In genomic region chr9:3863686-3864085, GRCh38 we compare ENCODE assay signal across 17 cellular contexts.
DNase-seq lines count a peak whose midpoint lies in the region; ATAC-seq and TF ChIP-seq lines count a peak whose summit lies in the region.
"Had no signal": no experiment of that assay in that cellular context is flagged by ENCODE, and none has a peak within 500 bp of the region (broad histone marks: within the 10 kb centered on the region; RNA-seq: fewer than 3 reads in every experiment).

No MANE protein-coding gene starts in this region.

- no peaks in the 10 kb centered on the region for H3K36me3 Mint-ChIP-seq in glutamatergic neuron (ENCODE audit: unreplicated experiment)
- H3K36me3 Mint-ChIP-seq: CD8-positive, alpha-beta T cell had no signal

- DNase-seq in fibroblast of the aortic adventitia (ENCODE audit: low read depth) (peak; percentile 36), omental fat pad (ENCODE audit: low spot score) (no peak), NCI-H82 (lab: John Stamatoyannopoulos, UW) (no peak), glutamatergic neuron (no peak)
- DNase-seq: activated CD4-positive, CD25-positive, alpha-beta regulatory T cell; CD8-positive, alpha-beta T cell; NCI-H1048; NCI-H774; T-helper 17 cell had no signal

- peak overlapping the region; percentile 51 for H2AFZ ChIP-seq in ACC112 (ENCODE audit: low read length, unreplicated experiment)
- H2AFZ ChIP-seq: hepatocyte had no signal

- H3K27me3 Mint-ChIP-seq in glutamatergic neuron (ENCODE audit: unreplicated experiment), result no peaks in the 10 kb centered on the region

- H3K4me3 Mint-ChIP-seq in glutamatergic neuron (ENCODE audit: unreplicated experiment), result no peak overlapping the region
- H3K4me3 Mint-ChIP-seq: CD8-positive, alpha-beta T cell; stimulated activated naive CD8-positive, alpha-beta T cell treated with anti-CD3 and anti-CD28 coated beads, Interleukin-15, Interleukin-2, amounts not matched to agents 100 ng/mL and 50 ng/mL, for 24 hours; T-helper 17 cell had no signal

- peak overlapping the region; percentile 95 for H3K27ac ChIP-seq in ACC112 (ENCODE audit: low read depth, low read length)
- H3K27ac ChIP-seq in adipose tissue (ENCODE audit: low read depth, low read length), result peak overlapping the region; percentile 15
- H3K27ac ChIP-seq: hepatocyte had no signal

- H3K4me1 ChIP-seq in ACC112 (ENCODE audit: control insufficient read depth, insufficient read depth, low read length, unreplicated experiment), result peaks cover 48% of the 10 kb centered on the region
- H3K4me1 ChIP-seq: uterus had no signal

- H3K9me3 Mint-ChIP-seq in glutamatergic neuron (ENCODE audit: unreplicated experiment), result no peaks in the 10 kb centered on the region
- H3K9me3 Mint-ChIP-seq: CD8-positive, alpha-beta T cell; stimulated activated naive CD8-positive, alpha-beta T cell treated with anti-CD3 and anti-CD28 coated beads, Interleukin-15, Interleukin-2, amounts not matched to agents 100 ng/mL and 50 ng/mL, for 24 hours had no signal

- H3K79me2 ChIP-seq in ACC112 (ENCODE audit: control insufficient read depth, insufficient read depth, low read length, unreplicated experiment), result no peaks in the 10 kb centered on the region
- H3K79me2 ChIP-seq: hepatocyte had no signal

- no peaks in the 10 kb centered on the region for H3K27me3 ChIP-seq in ACC112 (ENCODE audit: insufficient read depth, low read length)
- H3K27me3 ChIP-seq: hepatocyte, uterus had no signal

- no peak for TF ChIP-seq CTCF in fibroblast of the aortic adventitia (IDR thresholded peaks at IDR 0.05; ENCODE audit: insufficient read depth, low read length)
- no peak for TF ChIP-seq CTCF in omental fat pad (IDR thresholded peaks at IDR 0.05)
- TF ChIP-seq CTCF in glutamatergic neuron (IDR thresholded peaks at IDR 0.05; ENCODE audit: partially characterized antibody, unreplicated experiment), result no peak

- H3K4me1 Mint-ChIP-seq in glutamatergic neuron (ENCODE audit: low read depth, unreplicated experiment), result no peaks in the 10 kb centered on the region
- H3K4me1 Mint-ChIP-seq: T-helper 17 cell had no signal

- ATAC-seq in omental fat pad (ENCODE audit: low FRiP score) (peak; percentile 47), HG02840 (IDR thresholded peaks at IDR 0.05; ENCODE audit: low FRiP score, unreplicated experiment) (no peak), HG03439 (IDR thresholded peaks at IDR 0.05; ENCODE audit: unreplicated experiment) (no peak)
- ATAC-seq: CD8-positive, alpha-beta T cell; T-helper 17 cell had no signal

- 35 to 63% (median 49%) methylated on average over 4 of the region's 4 CpGs for WGBS in adipose tissue, 3 donors

- H3K27ac Mint-ChIP-seq in glutamatergic neuron (ENCODE audit: unreplicated experiment), result no peak overlapping the region
- H3K27ac Mint-ChIP-seq: activated T-helper 2 cell treated with anti-CD3 and anti-CD28 coated beads, Interferon-gamma antibody, Interleukin-2, Interleukin-4, amounts not matched to agents 10 μg/mL and 5 μg/mL and 100 μg/mL, durations not matched to agents 14 hours and 24 hours and 36 hours; CD8-positive, alpha-beta T cell; stimulated activated naive CD8-positive, alpha-beta T cell treated with anti-CD3 and anti-CD28 coated beads, Interleukin-15, Interleukin-2, amounts not matched to agents 100 ng/mL and 50 ng/mL, for 24 hours; T-helper 17 cell had no signal

- no peaks in the 10 kb centered on the region for H3K36me3 ChIP-seq in ACC112 (ENCODE audit: insufficient read depth, low read length)
- H3K36me3 ChIP-seq: uterus had no signal

- H3K4me3 ChIP-seq in ACC112 (ENCODE audit: low read depth, low read length), result peak overlapping the region; percentile 54
- H3K4me3 ChIP-seq in fibroblast of the aortic adventitia (ENCODE audit: low read depth, low read length), result no peak overlapping the region
- H3K4me3 ChIP-seq: hepatocyte, uterus had no signal
